9 cellular contexts compared by ENCODE assay signal in the genomic region with DNA sequence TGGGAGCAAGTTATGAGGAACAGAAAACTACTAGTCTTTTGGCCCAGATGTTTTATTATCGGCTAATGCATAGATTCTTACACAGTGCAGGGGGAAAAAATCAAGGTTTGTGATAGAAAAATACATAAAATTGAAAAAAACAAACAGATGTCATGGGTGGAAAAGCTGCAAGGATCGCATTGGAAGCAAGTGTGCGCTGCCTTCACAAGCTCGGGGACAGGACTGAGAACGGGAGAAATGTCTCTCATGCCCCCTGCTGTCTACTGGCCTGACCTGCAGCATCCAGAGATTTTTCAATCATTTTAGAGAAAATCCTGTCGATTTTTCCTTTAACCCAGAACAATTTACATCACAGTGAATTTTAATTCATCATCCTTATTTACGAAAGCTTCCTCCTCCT. TPM values are rescaled to one million over a fixed set of nuclear protein-coding genes. Genes with fewer than 3 reads are reported as not detected.
DNase-seq lines count a peak whose midpoint lies in the region; ATAC-seq, FAIRE-seq and TF ChIP-seq lines count a peak whose summit lies in the region.
"Not testable (repeated sequence)": the region's sequence is repeated elsewhere in the genome, so short reads cannot be mapped to it uniquely, and the experiment has no call there.
"Had no signal": no experiment of that assay in that cellular context is flagged by ENCODE, and none has a peak within 500 bp of the region (broad histone marks: within the 10 kb centered on the region; RNA-seq: fewer than 3 reads in every experiment).

No MANE protein-coding gene starts in this region.

- not testable (repeated sequence) for H3K9me3 ChIP-seq in breast epithelium, left lung, psoas muscle

- CTCF ChIA-PET in WTC11 (lab: Charles Lee) = interaction anchor here (0.7 to 1.2 kb wide), 3 partner anchors 10 to 498 kb away, joined by 4 to 6 read pairs (median 4); no protein-coding TSS in a partner anchor

- H3K27me3 ChIP-seq in breast epithelium; psoas muscle (ENCODE audit: insufficient read depth in 3 of 3, low read length in 2 of 3): not testable (repeated sequence)
- peaks cover 0 to 47% of the 10 kb centered on the region in 2 donors for H3K27me3 ChIP-seq in left lung

- TF ChIP-seq CTCF in WTC11 (IDR thresholded peaks at IDR 0.05); left lung (IDR thresholded peaks at IDR 0.05); psoas muscle (IDR thresholded peaks at IDR 0.05): not testable (repeated sequence)
- TF ChIP-seq CTCF in breast epithelium (IDR thresholded peaks at IDR 0.05) = peak in 2 of 3 donors; percentile 32 to 44

- WGBS in psoas muscle, 3 donors = 8 to 27% (median 10%) methylated on average over 4 to 5 of the region's 7 CpGs

- DNase-seq in GM18507 (ENCODE audit: extremely low spot score, insufficient read length, low read depth); WTC11 (ENCODE audit: low spot score); breast epithelium (ENCODE audit: low spot score in 2 of 2); frontal cortex (ENCODE audit: low spot score in 2 of 2); left lung; psoas muscle: not testable (repeated sequence)
- peak; percentile 9 for DNase-seq in NCI-H1092 treated with DMSO at 0.1 percent for 48 hours (lab: John Stamatoyannopoulos, UW)

- not testable (repeated sequence) for H3K27ac Mint-ChIP-seq in WTC11

- not testable (repeated sequence) for TF ChIP-seq POLR2A in breast epithelium (IDR thresholded peaks at IDR 0.05)

- H3K27me3 Mint-ChIP-seq in WTC11 (ENCODE audit: low read depth) = not testable (repeated sequence)

- not testable (repeated sequence) for H3K4me1 ChIP-seq in breast epithelium, left lung, psoas muscle

- H3K4me1 Mint-ChIP-seq in WTC11 = not testable (repeated sequence)

- H3K27ac ChIP-seq in breast epithelium, left lung, psoas muscle: not testable (repeated sequence)

- H3K4me3 Mint-ChIP-seq in WTC11 = not testable (repeated sequence)

- POLR2A ChIA-PET in WTC11 (lab: Charles Lee) = not testable (repeated sequence)

- H3K4me3 ChIP-seq in breast epithelium, left lung, psoas muscle: not testable (repeated sequence)

- H3K36me3 Mint-ChIP-seq in WTC11 = not testable (repeated sequence)

- FAIRE-seq in GM18507 (lab: Jason Lieb, UNC) (peak; percentile 98), frontal cortex (lab: Jason Lieb, UNC) (peak; percentile 99)

- H3K9me3 Mint-ChIP-seq in WTC11 = not testable (repeated sequence)

- not testable (repeated sequence) for H3K36me3 ChIP-seq in breast epithelium; left lung; psoas muscle (ENCODE audit: insufficient read depth in 1 of 2, low read depth in 1 of 2)

- intact Hi-C loops in breast epithelium (cut with DNase I; ENCODE audit: low total_unique reads); left lung (cut with DNase I): not testable (repeated sequence)
- intact Hi-C loops in psoas muscle (cut with DNase I) = loop anchor here in 1 of 2 donors (10.0 kb wide), 1 partner anchor 1068 kb away; no protein-coding TSS in a partner anchor

- ATAC-seq in WTC11 = peak; percentile 75
- peak; percentile 92 for ATAC-seq in left lung
- ATAC-seq in psoas muscle = peak; percentile 67 to 85 (median 68)

RNA-seq across cellular contexts. Expression of a gene that starts 20.5 kb away (rescaled TPM):
- total RNA-seq in WTC11 (2021) = 12.9 to 20.5 TPM (median 13.3 TPM) in 3 replicates
- 10 to 100 TPM in 1 of 3 donors, 1 to 10 TPM in 1, under 1 TPM in 1; 0.64 to 43.8 (median 2.6) TPM for total RNA-seq in breast epithelium
- total RNA-seq in frontal cortex = 53.8 TPM
- total RNA-seq in left lung = 10 to 100 TPM; 12.0 to 19.9 TPM
- total RNA-seq in psoas muscle = 1 to 10 TPM; 3.2 to 9.4 (median 5.2) TPM
- polyA plus RNA-seq in psoas muscle = 1 to 10 TPM; 1.3 to 9.6 (median 3.2) TPM
- polyA plus RNA-seq: BJ, liver had no signal
